1 cellular context compared by ENCODE assay signal in the genomic region with DNA sequence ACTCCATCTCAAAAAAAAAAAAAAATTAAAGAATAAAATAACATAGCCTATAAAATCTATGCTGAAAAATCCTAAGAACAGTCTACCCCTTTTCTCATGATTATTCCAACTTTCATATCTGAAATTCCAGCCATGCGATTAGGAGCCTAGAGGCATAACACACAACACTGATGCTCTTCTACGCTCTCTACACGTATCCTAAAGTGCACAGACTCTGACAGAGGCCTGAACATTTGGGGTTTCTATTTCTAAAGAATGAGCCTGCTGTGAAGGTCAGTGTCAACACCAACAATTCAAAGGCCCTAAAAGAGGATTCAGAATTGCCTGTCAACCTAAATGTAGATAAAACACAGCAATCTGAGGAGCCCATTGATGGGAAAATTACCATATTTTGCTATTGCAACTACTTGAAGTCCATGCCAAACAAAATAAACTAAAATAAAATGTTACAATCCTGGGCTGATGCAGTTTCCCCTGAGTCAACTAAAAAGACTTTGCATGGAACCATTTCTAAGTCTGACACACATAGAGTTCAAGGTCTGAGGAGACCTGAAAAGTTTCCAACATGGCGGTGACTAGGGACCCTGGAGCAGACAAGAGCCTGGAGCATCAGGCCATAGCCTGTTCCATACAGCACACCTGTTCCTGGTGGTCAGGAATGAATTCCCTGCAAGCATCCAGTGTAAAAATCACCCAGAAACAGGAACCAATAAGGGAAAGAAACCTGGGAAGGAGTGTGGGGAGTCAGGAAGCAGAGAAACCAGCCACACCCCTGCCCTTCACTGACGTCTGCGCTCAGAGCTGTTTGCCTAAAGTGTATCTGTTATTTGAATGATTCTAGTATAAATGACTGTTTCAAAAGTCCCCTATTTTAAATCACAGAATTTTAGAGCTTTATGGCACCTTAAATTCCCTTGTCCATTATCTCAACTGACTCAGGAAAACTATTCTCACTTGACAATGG.
TF ChIP-seq lines count a peak whose summit lies in the region.

No MANE protein-coding gene starts in this region.

TF ChIP-seq in SK-N-SH, 30 proteins besides CTCF, POLR2A, EP300 and RAD21 (continued from another document):
- TF ChIP-seq, protein P1, sequence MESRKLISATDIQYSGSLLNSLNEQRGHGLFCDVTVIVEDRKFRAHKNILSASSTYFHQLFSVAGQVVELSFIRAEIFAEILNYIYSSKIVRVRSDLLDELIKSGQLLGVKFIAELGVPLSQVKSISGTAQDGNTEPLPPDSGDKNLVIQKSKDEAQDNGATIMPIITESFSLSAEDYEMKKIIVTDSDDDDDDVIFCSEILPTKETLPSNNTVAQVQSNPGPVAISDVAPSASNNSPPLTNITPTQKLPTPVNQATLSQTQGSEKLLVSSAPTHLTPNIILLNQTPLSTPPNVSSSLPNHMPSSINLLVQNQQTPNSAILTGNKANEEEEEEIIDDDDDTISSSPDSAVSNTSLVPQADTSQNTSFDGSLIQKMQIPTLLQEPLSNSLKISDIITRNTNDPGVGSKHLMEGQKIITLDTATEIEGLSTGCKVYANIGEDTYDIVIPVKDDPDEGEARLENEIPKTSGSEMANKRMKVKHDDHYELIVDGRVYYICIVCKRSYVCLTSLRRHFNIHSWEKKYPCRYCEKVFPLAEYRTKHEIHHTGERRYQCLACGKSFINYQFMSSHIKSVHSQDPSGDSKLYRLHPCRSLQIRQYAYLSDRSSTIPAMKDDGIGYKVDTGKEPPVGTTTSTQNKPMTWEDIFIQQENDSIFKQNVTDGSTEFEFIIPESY (IDR thresholded peaks at IDR 0.05; ENCODE audit: borderline replicate concordance, low read depth): no peak
- TF ChIP-seq TCF12 (IDR thresholded peaks at IDR 0.05) (no peak), MXI1 (IDR thresholded peaks at IDR 0.05; ENCODE audit: low read depth, low read length) (no peak)
